In the genomic region with DNA sequence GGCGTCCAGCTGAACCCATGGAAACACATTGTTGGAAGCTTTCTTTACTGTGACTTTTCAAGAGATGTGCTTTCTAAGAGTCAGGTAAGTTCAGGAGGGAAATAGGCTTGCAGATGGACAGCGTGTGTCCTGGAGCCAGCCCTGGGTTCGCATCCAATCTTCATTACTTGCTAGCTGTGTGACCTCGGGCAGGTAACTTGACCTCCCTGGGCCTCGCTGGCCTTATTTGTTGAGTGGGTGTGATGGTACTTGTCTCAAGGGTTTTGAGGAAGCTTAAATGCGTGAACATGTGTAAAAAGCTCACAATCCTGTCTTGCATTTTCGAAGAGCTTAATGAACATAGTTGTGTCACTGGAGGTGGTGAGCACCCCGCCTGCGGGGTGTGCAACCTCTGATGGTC, we compare ENCODE assay signal across 1 cellular context.
A peak's percentile ranks its signal among the peaks of the same experiment; 100 is the strongest.
TF ChIP-seq lines count a peak whose summit lies in the region.

No MANE protein-coding gene starts in this region.

TF ChIP-seq in HEK293, 187 proteins besides CTCF, POLR2A, EP300 and RAD21:
- TF ChIP-seq ZNF768 (tag by site-specific recombination; IDR thresholded peaks at IDR 0.05) (0 out of 2 replicates have a peak, but pooled peaks have one; percentile 41), ZNF48 (tag by site-specific recombination; IDR thresholded peaks at IDR 0.05) (no peak)
